Comparison of ENCODE assay signal across 22 cellular contexts in the genomic region with DNA sequence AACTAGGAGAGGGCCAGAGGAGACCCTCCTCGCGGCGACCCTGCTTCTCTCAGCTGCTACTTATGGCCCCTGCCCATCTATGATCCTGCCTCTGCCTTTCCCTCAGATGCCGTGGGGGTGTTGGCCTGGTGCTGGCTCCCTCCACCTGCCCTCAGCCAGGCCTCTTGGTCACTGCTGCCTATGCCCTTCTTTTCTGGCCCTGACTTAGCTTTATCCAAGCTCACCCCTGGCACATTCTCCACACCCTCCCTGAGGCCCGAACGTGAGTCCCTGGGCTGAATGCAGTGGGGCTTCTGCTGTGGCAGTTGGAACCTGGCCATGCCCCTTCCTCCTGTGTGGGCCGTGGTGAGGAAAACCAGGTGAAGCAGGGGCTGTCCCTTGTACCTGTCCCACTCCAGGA. TPM values are rescaled to one million over a fixed set of nuclear protein-coding genes. Genes with fewer than 3 reads are reported as not detected.
DNase-seq lines count a peak whose midpoint lies in the region; ATAC-seq, FAIRE-seq and TF ChIP-seq lines count a peak whose summit lies in the region.
"Had no signal": no experiment of that assay in that cellular context is flagged by ENCODE, and none has a peak within 500 bp of the region (broad histone marks: within the 10 kb centered on the region; RNA-seq: fewer than 3 reads in every experiment).

No MANE protein-coding gene starts in this region.

- ATAC-seq in HepG2 (no peak), right lobe of liver (no peak), GM21528 (IDR thresholded peaks at IDR 0.05; ENCODE audit: low FRiP score, unreplicated experiment) (no peak)
- ATAC-seq in activated T-helper 17 cell treated with anti-CD3 and anti-CD28 coated beads, Interleukin-2, amount 50 U/mL, for 72 hours (replicated peaks), result no peak

- no peaks in the 10 kb centered on the region for H3K79me1 ChIP-seq in neuronal stem cell (ENCODE audit: low read depth, low read length)

- TF ChIP-seq POLR2A in HepG2 (IDR thresholded peaks at IDR 0.05; ENCODE audit: insufficient read depth in 1 of 2, low read depth in 2 of 2, low read length in 2 of 2), result no peak
- no peak for TF ChIP-seq POLR2A in right lobe of liver (IDR thresholded peaks at IDR 0.05)

- H3K36me3 Mint-ChIP-seq in activated T-helper 17 cell treated with anti-CD3 and anti-CD28 coated beads, Interleukin-2, amount 50 U/mL, for 72 hours (ENCODE audit: low read depth), result peaks cover 19% of the 10 kb centered on the region

- H2BK5ac ChIP-seq in neuronal stem cell (ENCODE audit: low read length), result peak overlapping the region; percentile 44

- no peaks in the 10 kb centered on the region for H3K27me3 ChIP-seq in HepG2 (ENCODE audit: control insufficient read depth in 1 of 2, insufficient read depth in 2 of 2, low read length in 2 of 2)
- H3K27me3 ChIP-seq in right lobe of liver, result no peaks in the 10 kb centered on the region
- peaks cover 0 to 1% (median 0%) of the 10 kb centered on the region in 3 experiments for H3K27me3 ChIP-seq in neuronal stem cell (ENCODE audit: control insufficient read depth in 3 of 3, insufficient read depth in 3 of 3, low read depth in 1 of 3, low read length in 3 of 3)
- H3K27me3 ChIP-seq: dorsolateral prefrontal cortex, testis had no signal

- H3K27ac ChIP-seq in HepG2 (ENCODE audit: extremely low read length, insufficient read depth, low read length) (no peak overlapping the region), right lobe of liver (no peak overlapping the region), neuronal stem cell (replicated peaks; ENCODE audit: low read length) (no peak overlapping the region)
- H3K27ac ChIP-seq: neural progenitor cell, testis had no signal

- POLR2A ChIA-PET in HepG2 (lab: Yijun Ruan, JAX), result no interaction called here

- intact Hi-C loops in HepG2 (cut with micrococcal nuclease; ENCODE audit: unreplicated experiment), result no loop called here
- intact Hi-C loops in right lobe of liver (cut with DNase I), result no loop called here

- H2AFZ ChIP-seq in HepG2 (ENCODE audit: low read length), result no peak overlapping the region
- H2AFZ ChIP-seq in neuronal stem cell (ENCODE audit: low read length), result no peak overlapping the region
- H2AFZ ChIP-seq: neural progenitor cell had no signal

- H3K36me3 ChIP-seq in HepG2 (replicated peaks in 1 of 2; ENCODE audit: control insufficient read depth in 1 of 2, insufficient read depth in 2 of 2, low read length in 2 of 2), result peaks cover 29 to 80% of the 10 kb centered on the region in 2 experiments; a peak in 4 of 5 replicates
- H3K36me3 ChIP-seq in right lobe of liver, result peaks cover 0 to 5% (median 0%) of the 10 kb centered on the region in 4 donors
- peaks cover 11 to 40% of the 10 kb centered on the region in 2 donors for H3K36me3 ChIP-seq in neuronal stem cell (replicated peaks in 1 of 2; ENCODE audit: control insufficient read depth in 2 of 2, insufficient read depth in 2 of 2, low read length in 2 of 2)
- H3K36me3 ChIP-seq: neural progenitor cell had no signal

- DNase-seq in HepG2 (ENCODE audit: low spot score), result no peak
- DNase-seq in right lobe of liver, result no peak
- no peak for DNase-seq in neuronal stem cell (ENCODE audit: low spot score)
- no peak for DNase-seq in cortex of kidney (lab: John Stamatoyannopoulos, UW)
- DNase-seq in T-helper 9 cell, result no peak
- DNase-seq: activated T-cell treated with anti-CD3 and anti-CD28 coated beads, Interleukin-2, amount 50 U/mL, for 1 hour; Calu3; erythroblast; NCI-H1105; NCI-H2107; NCI-H524; SHP77 treated with DMSO at 0.1 percent for 48 hours; stimulated activated CD4-positive, alpha-beta T cell treated with anti-CD3 and anti-CD28 coated beads, Interleukin-12 subunit alpha, Interleukin-12 subunit beta, amount 100 ng/mL, for 4 hours; stimulated activated CD8-positive, alpha-beta memory T cell treated with anti-CD3 and anti-CD28 coated beads, Interleukin-4, amount 100 ng/mL, for 48 hours; testis had no signal

- in situ Hi-C loops in HepG2 (cut with HindIII; ENCODE audit: extremely low pct_ligation_motif_present, low pct_unique_long_range_greater_than_20kb), result no loop called here

- H3K27me3 Mint-ChIP-seq in activated T-helper 17 cell treated with anti-CD3 and anti-CD28 coated beads, Interleukin-2, amount 50 U/mL, for 72 hours, result no peaks in the 10 kb centered on the region

- no TSS peak for BruUV-seq in HepG2 (replicated peaks; lab: Mats Ljungman, UMichigan)

- peak overlapping the region; percentile 87 for H3K27ac Mint-ChIP-seq in activated T-helper 17 cell treated with anti-CD3 and anti-CD28 coated beads, Interleukin-2, amount 50 U/mL, for 72 hours

- TF ChIP-seq EP300 in HepG2 (IDR thresholded peaks at IDR 0.05; ENCODE audit: low read depth in 2 of 2, low read length in 2 of 2), result no peak
- TF ChIP-seq EP300 in HepG2 (CRISPR knock-in tag; IDR thresholded peaks at IDR 0.05; ENCODE audit: borderline replicate concordance), result no peak

- H4K8ac ChIP-seq in neuronal stem cell (ENCODE audit: low read depth, low read length), result no peak overlapping the region

- TF ChIP-seq CTCF in HepG2 (CRISPR knock-in tag; IDR thresholded peaks at IDR 0.05), result no peak
- no peak for TF ChIP-seq CTCF in right lobe of liver (IDR thresholded peaks at IDR 0.05)

- no peak overlapping the region for H3K4ac ChIP-seq in neuronal stem cell (ENCODE audit: low read length)

- FAIRE-seq in HepG2 (lab: Jason Lieb, UNC), result no peak
- FAIRE-seq: frontal cortex, H1 had no signal

- H3K18ac ChIP-seq in neuronal stem cell (ENCODE audit: low read length), result peak overlapping the region; percentile 40

- H3K9me3 ChIP-seq in HepG2 (ENCODE audit: low read length), result no peaks in the 10 kb centered on the region
- H3K9me3 ChIP-seq in right lobe of liver, result no peaks in the 10 kb centered on the region
- H3K9me3 ChIP-seq in neuronal stem cell (replicated peaks in 1 of 2; ENCODE audit: control insufficient read depth in 2 of 2, insufficient read depth in 1 of 2, low read depth in 1 of 2, low read length in 2 of 2), result no peaks in the 10 kb centered on the region
- H3K9me3 ChIP-seq: testis had no signal

- no peak overlapping the region for H2BK15ac ChIP-seq in neuronal stem cell (ENCODE audit: low read length)

- H3K4me3 ChIP-seq in HepG2 (replicated peaks in 1 of 3; ENCODE audit: insufficient read depth in 1 of 3, low read depth in 2 of 3, low read length in 3 of 3) (no peak overlapping the region), right lobe of liver (no peak overlapping the region), neuronal stem cell (ENCODE audit: low read length in 2 of 2) (no peak overlapping the region)
- H3K4me3 ChIP-seq: dorsolateral prefrontal cortex, neural progenitor cell, testis had no signal

- H3K4me1 ChIP-seq in HepG2 (ENCODE audit: insufficient read depth, low read length) (peaks cover 9% of the 10 kb centered on the region), right lobe of liver (peaks cover 0 to 3% (median 0%) of the 10 kb centered on the region in 4 donors), neuronal stem cell (ENCODE audit: control insufficient read depth in 2 of 2, insufficient read depth in 1 of 2, low read depth in 1 of 2, low read length in 2 of 2) (peaks cover 7 to 9% of the 10 kb centered on the region in 2 donors)

- H4K20me1 ChIP-seq in HepG2 (ENCODE audit: insufficient read depth, low read length), result no peaks in the 10 kb centered on the region

- H3K9ac ChIP-seq in HepG2 (ENCODE audit: insufficient read depth, low read depth, low read length), result no peak overlapping the region
- H3K9ac ChIP-seq in neuronal stem cell (ENCODE audit: low read depth, low read length, poor library complexity), result peak overlapping the region; percentile 10
- H3K9ac ChIP-seq: neural progenitor cell had no signal

- H3K79me2 ChIP-seq in HepG2 (ENCODE audit: insufficient read depth, low read length), result no peaks in the 10 kb centered on the region

- no peak overlapping the region for H2BK120ac ChIP-seq in neuronal stem cell (ENCODE audit: low read depth, low read length)

- TF ChIP-seq RAD21 in HepG2 (CRISPR knock-in tag; IDR thresholded peaks at IDR 0.05), result no peak

- no peak overlapping the region for H4K91ac ChIP-seq in neuronal stem cell (ENCODE audit: low read depth, low read length, poor library complexity)

- H2AK5ac ChIP-seq in neuronal stem cell (ENCODE audit: low read depth, low read length), result no peak overlapping the region

- H3K4me1 Mint-ChIP-seq in activated T-helper 17 cell treated with anti-CD3 and anti-CD28 coated beads, Interleukin-2, amount 50 U/mL, for 72 hours, result peaks cover 5% of the 10 kb centered on the region

- 98% methylated on average over 6 of the region's 7 CpGs for WGBS in HepG2 (ENCODE audit: low lambda C conversion rate)
- WGBS in right lobe of liver (ENCODE audit: insufficient coverage, low coverage, low lambda C conversion rate, missing lambda C conversion rate), result 76% methylated on average over 3 of the region's 7 CpGs
- no CpG with 5 or more reads among the region's 7 CpGs for WGBS in neuronal stem cell (ENCODE audit: extremely low coverage in 2 of 2, insufficient read length in 2 of 2, insufficient replicate concordance in 1 of 2), 2 donors

- H3K9me3 Mint-ChIP-seq in activated T-helper 17 cell treated with anti-CD3 and anti-CD28 coated beads, Interleukin-2, amount 50 U/mL, for 72 hours, result no peaks in the 10 kb centered on the region
- H3K9me3 Mint-ChIP-seq: brain, neural progenitor cell had no signal

- no peak overlapping the region for H2BK12ac ChIP-seq in neuronal stem cell (ENCODE audit: low read length)

- no peak overlapping the region for H3K14ac ChIP-seq in neuronal stem cell (ENCODE audit: low read length)

- CTCF ChIA-PET in HepG2 (lab: Yijun Ruan, JAX; ENCODE audit: low intra/inter-chr PET ratio, low total read pairs), result no interaction called here

- H3K4me2 ChIP-seq in HepG2 (ENCODE audit: low read depth, low read length), result no peak overlapping the region
- no peak overlapping the region for H3K4me2 ChIP-seq in neuronal stem cell (ENCODE audit: insufficient read depth, low read length, poor library complexity, severe bottlenecking)
- H3K4me2 ChIP-seq: neural progenitor cell had no signal

- no peak overlapping the region for H3K23ac ChIP-seq in neuronal stem cell (ENCODE audit: low read depth, low read length, poor library complexity)

- no peak overlapping the region for H3K4me3 Mint-ChIP-seq in activated T-helper 17 cell treated with anti-CD3 and anti-CD28 coated beads, Interleukin-2, amount 50 U/mL, for 72 hours
- H3K4me3 Mint-ChIP-seq: neural progenitor cell had no signal

RNA-seq across cellular contexts. Expression of gene SUSD2, which starts 19.8 kb away (rescaled TPM):
- total RNA-seq in HepG2 (2016; rRNA removed; fragmentation: Illumina TruSeq; extraction: Trizol) (0.94 and 2.1 TPM in 2 replicates), right lobe of liver (1 to 10 TPM in 4 of 6 experiments, under 1 TPM in 2; 0.61 to 6.8 (median 2.0) TPM)
- total RNA-seq in HepG2 (2016; cell fraction: cytosol; rRNA removed; fragmentation: Illumina TruSeq; extraction: Trizol; ENCODE audit: low read depth), result 0.20 and 0.44 TPM in 2 replicates
- total RNA-seq in HepG2 (2016; cell fraction: insoluble cytoplasmic fraction; rRNA removed; fragmentation: Illumina TruSeq; extraction: Trizol), result 0.64 and 2.1 TPM in 2 replicates
- total RNA-seq in HepG2 (2016; cell fraction: membrane; rRNA removed; fragmentation: Illumina TruSeq; extraction: Trizol), result 0.48 and 0.49 TPM in 2 replicates
- total RNA-seq in HepG2 (2016; cell fraction: nucleus; rRNA removed; fragmentation: Illumina TruSeq; extraction: Trizol), result 3.6 and 3.8 TPM in 2 replicates
- 11.0 and 12.7 TPM in 2 replicates for polyA plus RNA-seq in HepG2 (2011; rRNA removed)
- 3.8 and 6.5 TPM in 2 replicates for polyA plus RNA-seq in HepG2 (2011; cell fraction: cytosol; rRNA removed)
- 12.4 and 16.2 TPM in 2 replicates for polyA plus RNA-seq in HepG2 (2011; cell fraction: nucleus; rRNA removed)
- polyA plus RNA-seq in HepG2 (2012), result 2.7 and 4.1 TPM in 2 replicates
- 0.27 and 0.36 TPM in 2 replicates for polyA plus RNA-seq in HepG2 (2016; cell fraction: cytosol; fragmentation: Illumina TruSeq; extraction: Trizol; ENCODE audit: low read depth)
- 1.3 and 1.8 TPM in 2 replicates for polyA plus RNA-seq in HepG2 (2016; cell fraction: insoluble cytoplasmic fraction; fragmentation: Illumina TruSeq; extraction: Trizol; ENCODE audit: low read depth)
- polyA plus RNA-seq in HepG2 (2016; cell fraction: membrane; fragmentation: Illumina TruSeq; extraction: Trizol; ENCODE audit: low read depth), result 0.41 and 0.74 TPM in 2 replicates
- 8.0 and 8.7 TPM in 2 replicates for polyA plus RNA-seq in HepG2 (2016; cell fraction: nucleus; fragmentation: Illumina TruSeq; extraction: Trizol; ENCODE audit: insufficient read depth, low read depth)
- polyA minus RNA-seq in HepG2 (2011; rRNA and poly(A)+ RNA removed; ENCODE audit: low replicate concordance), result 0.77 and 15.6 TPM in 2 replicates
- 5.4 and 6.8 TPM in 2 replicates for polyA minus RNA-seq in HepG2 (2011; cell fraction: cytosol; rRNA and poly(A)+ RNA removed)
- polyA minus RNA-seq in HepG2 (2011; cell fraction: nucleus; rRNA and poly(A)+ RNA removed), result 4.4 and 4.6 TPM in 2 replicates
- total RNA-seq in activated T-helper 17 cell treated with anti-CD3 and anti-CD28 coated beads, Interleukin-2, amount 50 U/mL, for 72 hours, result 1 to 10 TPM in 1 of 2 donors, under 1 TPM in 1; 0.66 to 1.5 TPM
- polyA plus RNA-seq in neuronal stem cell (2013, experiment 1 of 2), result 0.25 TPM
- polyA plus RNA-seq in neuronal stem cell (2013, experiment 2 of 2), result 0.18 TPM
